9 cellular contexts compared by ENCODE assay signal in the genomic region with DNA sequence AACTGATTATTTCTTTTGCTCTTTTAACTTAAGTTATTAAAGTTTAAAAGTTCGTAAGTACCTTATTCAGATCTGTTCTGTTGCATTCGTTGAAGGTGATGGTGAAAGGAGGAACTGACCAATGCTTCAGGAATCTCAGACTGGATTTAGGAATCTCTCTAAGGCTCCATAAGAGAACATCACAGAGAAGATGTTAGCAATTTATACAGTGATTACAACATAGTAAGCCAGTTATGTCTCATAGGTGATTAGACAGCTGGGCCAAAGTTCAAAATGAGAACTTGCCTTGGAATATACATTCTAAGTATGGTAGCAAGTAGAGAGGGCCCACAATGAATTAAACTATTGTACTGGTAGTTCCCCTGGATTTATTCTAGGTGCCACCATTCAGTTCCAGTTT. TPM values are rescaled to one million over a fixed set of nuclear protein-coding genes. Genes with fewer than 3 reads are reported as not detected.
DNase-seq lines count a peak whose midpoint lies in the region; ATAC-seq and TF ChIP-seq lines count a peak whose summit lies in the region.
"Had no signal": no experiment of that assay in that cellular context is flagged by ENCODE, and none has a peak within 500 bp of the region (broad histone marks: within the 10 kb centered on the region; RNA-seq: fewer than 3 reads in every experiment).

No MANE protein-coding gene starts in this region.

- H4K20me1 ChIP-seq in H9 (ENCODE audit: control insufficient read depth, insufficient read depth, insufficient read length) = peaks cover 4% of the 10 kb centered on the region

- H2AFZ ChIP-seq in H9 (ENCODE audit: low read length) = no peak overlapping the region

- H3K27me3 ChIP-seq in H9 (ENCODE audit: insufficient read depth, low read length) (no peaks in the 10 kb centered on the region), iPS-20b (ENCODE audit: insufficient read depth, low read length) (no peaks in the 10 kb centered on the region)

- peak overlapping the region; percentile 39 to 87 for H3K4me3 Mint-ChIP-seq in H9
- peak overlapping the region; percentile 36 for H3K4me3 Mint-ChIP-seq in activated CD8-positive, alpha-beta T cell treated with anti-CD3 and anti-CD28 coated beads, Interleukin-2, amount 10 ng/mL, durations not matched to agents 7 days and 5 days

- WGBS in H9 (ENCODE audit: extremely low coverage, insufficient read length, low lambda C conversion rate) = no CpG with 5 or more reads among the region's 2 CpGs

- TF ChIP-seq CTCF in H9 (conservative IDR thresholded peaks at IDR 0.05) = no peak

- H3K14ac ChIP-seq in H9 (ENCODE audit: insufficient read depth, low read length) = no peak overlapping the region

- H2BK12ac ChIP-seq in H9 (ENCODE audit: insufficient read length, low read depth, low read length) = no peak overlapping the region

- no peak overlapping the region for H4K5ac ChIP-seq in H9 (ENCODE audit: insufficient read length, low read depth, low read length)

- H4K8ac ChIP-seq in H9 (replicated peaks; ENCODE audit: insufficient read length, low read depth, low read length) = no peak overlapping the region

- H3K9me3 Mint-ChIP-seq in H9 = no peaks in the 10 kb centered on the region
- no peaks in the 10 kb centered on the region for H3K9me3 Mint-ChIP-seq in activated CD8-positive, alpha-beta T cell treated with anti-CD3 and anti-CD28 coated beads, Interleukin-2, amount 10 ng/mL, durations not matched to agents 7 days and 5 days (ENCODE audit: insufficient read depth)

- H3K4ac ChIP-seq in H9 (ENCODE audit: low read depth, low read length) = no peak overlapping the region

- H3K9ac ChIP-seq in H9 (ENCODE audit: extremely low read depth, insufficient read length, low read length) = no peak overlapping the region
- peak overlapping the region; percentile 41; the same call in 1 of the 2 replicates for H3K9ac ChIP-seq in iPS-20b (ENCODE audit: low read depth, low read length)

- no peak overlapping the region for H3K27ac Mint-ChIP-seq in H9
- no peak overlapping the region for H3K27ac Mint-ChIP-seq in activated CD8-positive, alpha-beta T cell treated with anti-CD3 and anti-CD28 coated beads, Interleukin-2, amount 10 ng/mL, durations not matched to agents 7 days and 5 days

- DNase-seq in AG08395 (ENCODE audit: low spot score) = peak; percentile 36
- no peak for DNase-seq in H9
- DNase-seq in activated CD8-positive, alpha-beta T cell treated with anti-CD3 and anti-CD28 coated beads, Interleukin-2, amount 10 ng/mL, durations not matched to agents 7 days and 5 days = no peak
- no peak for DNase-seq in SKM-1 treated with dmso at 0.1 percent for 144 hours (lab: John Stamatoyannopoulos, UW; ENCODE audit: unreplicated experiment)
- DNase-seq in HEK293T (ENCODE audit: extremely low spot score) = no peak
- no peak for DNase-seq in stimulated activated CD4-positive, alpha-beta T cell treated with anti-CD3 and anti-CD28 coated beads, Interleukin-15, amount 100 ng/mL, for 24 hours
- DNase-seq: T-helper 9 cell had no signal

- H4K91ac ChIP-seq in H9 (ENCODE audit: insufficient read length, low read depth, low read length) = no peak overlapping the region

- H3K9me3 ChIP-seq in H9 (ENCODE audit: control insufficient read depth, low read depth, low read length) = no peaks in the 10 kb centered on the region
- no peaks in the 10 kb centered on the region for H3K9me3 ChIP-seq in iPS-20b (ENCODE audit: insufficient read depth, low read depth, low read length)

- peaks cover 36% of the 10 kb centered on the region for H3K36me3 ChIP-seq in iPS-20b (ENCODE audit: insufficient read depth, low read depth, low read length)

- no peak for ATAC-seq in activated CD8-positive, alpha-beta T cell treated with anti-CD3 and anti-CD28 coated beads, Interleukin-2, amount 10 ng/mL, durations not matched to agents 7 days and 5 days
- ATAC-seq in esophagus mucosa = no peak

- H2AK5ac ChIP-seq in H9 (ENCODE audit: insufficient read length, low read length) = no peak overlapping the region

- H3K36me3 Mint-ChIP-seq in H9 (ENCODE audit: insufficient read depth in 1 of 3, low read depth in 3 of 3) = peaks cover 0 to 20% (median 14%) of the 10 kb centered on the region in 3 experiments; a peak in 5 of 7 replicates
- H3K36me3 Mint-ChIP-seq in activated CD8-positive, alpha-beta T cell treated with anti-CD3 and anti-CD28 coated beads, Interleukin-2, amount 10 ng/mL, durations not matched to agents 7 days and 5 days (ENCODE audit: low read depth) = peaks cover 43% of the 10 kb centered on the region

- H3K23me2 ChIP-seq in H9 (ENCODE audit: insufficient read length, low read depth, low read length, poor library complexity, severe bottlenecking) = peaks cover 16% of the 10 kb centered on the region

- peak overlapping the region; percentile 93 for H3K4me3 ChIP-seq in iPS-20b (ENCODE audit: low read length)

- H3K18ac ChIP-seq in H9 (ENCODE audit: insufficient read length, low read depth, low read length) = no peak overlapping the region

- no peak overlapping the region for H3K56ac ChIP-seq in H9 (ENCODE audit: insufficient read length, low read depth, low read length)

- peak overlapping the region; percentile 40 for H3K4me2 ChIP-seq in H9 (ENCODE audit: insufficient read depth, insufficient read length, low read length)

- peaks cover 30 to 40% of the 10 kb centered on the region in 2 experiments for H3K4me1 Mint-ChIP-seq in H9
- H3K4me1 Mint-ChIP-seq in activated CD8-positive, alpha-beta T cell treated with anti-CD3 and anti-CD28 coated beads, Interleukin-2, amount 10 ng/mL, durations not matched to agents 7 days and 5 days (ENCODE audit: low read depth) = peaks cover 50% of the 10 kb centered on the region

- H3K79me1 ChIP-seq in H9 (ENCODE audit: insufficient read depth, low read depth, low read length, poor library complexity, severe bottlenecking) = no peaks in the 10 kb centered on the region

- no peak overlapping the region for H2BK120ac ChIP-seq in H9 (ENCODE audit: low read depth, low read length, poor library complexity, severe bottlenecking)

- H3K79me2 ChIP-seq in H9 (ENCODE audit: insufficient read depth, low read length) = peaks cover 30% of the 10 kb centered on the region; the same call in 1 of the 2 replicates

- H3K23ac ChIP-seq in H9 (ENCODE audit: insufficient read length, low read depth, low read length) = no peak overlapping the region

- no peak overlapping the region for H2BK20ac ChIP-seq in H9 (ENCODE audit: low read depth, low read length, poor library complexity, severe bottlenecking)

- H3K27me3 Mint-ChIP-seq in H9 (ENCODE audit: low read depth) = no peaks in the 10 kb centered on the region
- H3K27me3 Mint-ChIP-seq in activated CD8-positive, alpha-beta T cell treated with anti-CD3 and anti-CD28 coated beads, Interleukin-2, amount 10 ng/mL, durations not matched to agents 7 days and 5 days (ENCODE audit: low read depth) = no peaks in the 10 kb centered on the region

- no peak overlapping the region for H2BK15ac ChIP-seq in H9 (ENCODE audit: low read depth, low read length)

- H3K27ac ChIP-seq in H9 (ENCODE audit: insufficient read length, low read depth, low read length) = no peak overlapping the region
- no peak overlapping the region for H3K27ac ChIP-seq in iPS-20b (ENCODE audit: low read length)

- POLR2A ChIA-PET in activated CD8-positive, alpha-beta T cell treated with anti-CD3 and anti-CD28 coated beads, Interleukin-2, amount 10 ng/mL, durations not matched to agents 7 days and 5 days (lab: Charles Lee) = no interaction called here
- POLR2A ChIA-PET in HEK293T (lab: Yijun Ruan, JAX) = no interaction called here

- no peak overlapping the region for H3T11ph ChIP-seq in H9 (ENCODE audit: low read length)

- H3K4me1 ChIP-seq in H9 (ENCODE audit: insufficient read depth, low read length) (no peaks in the 10 kb centered on the region; the same call in 1 of the 2 replicates), iPS-20b (ENCODE audit: insufficient read depth, low read length) (peaks cover 26% of the 10 kb centered on the region)

- CTCF ChIA-PET in activated CD8-positive, alpha-beta T cell treated with anti-CD3 and anti-CD28 coated beads, Interleukin-2, amount 10 ng/mL, durations not matched to agents 7 days and 5 days (lab: Charles Lee) = interaction anchor here (0.7 kb wide), 1 partner anchor 70 kb away, joined by 4 read pairs; no protein-coding TSS in a partner anchor
- CTCF ChIA-PET in HEK293T (lab: Yijun Ruan, JAX) = interaction anchor here (0.6 kb wide), 1 partner anchor 1981 kb away, joined by 6 read pairs; no protein-coding TSS in a partner anchor

- H2BK5ac ChIP-seq in H9 (ENCODE audit: insufficient read length, low read length) = no peak overlapping the region

TF ChIP-seq in HEK293T, 16 proteins besides CTCF, POLR2A, EP300 and RAD21:
- TF ChIP-seq FOXK2 (IDR thresholded peaks at IDR 0.05) (no peak), BHLHE40 (IDR thresholded peaks at IDR 0.05; ENCODE audit: borderline replicate concordance) (no peak), ZNF384 (IDR thresholded peaks at IDR 0.05) (no peak)

RNA-seq across cellular contexts. Expression of a gene that starts 3.2 kb away (rescaled TPM):
- 20.9 and 21.0 TPM in 2 replicates for total RNA-seq in H9 (2021)
- total RNA-seq in activated CD8-positive, alpha-beta T cell treated with anti-CD3 and anti-CD28 coated beads, Interleukin-2, amount 10 ng/mL, durations not matched to agents 7 days and 5 days = 10 to 100 TPM; 15.0 to 15.6 TPM
- 5.7 TPM for total RNA-seq in esophagus mucosa

RNA-seq across cellular contexts. Expression of a gene that starts 32.9 kb away (rescaled TPM):
- total RNA-seq in H9 (2021) (0.11 and 0.28 TPM in 2 replicates), esophagus mucosa (1.5 TPM)
- not detected for total RNA-seq in activated CD8-positive, alpha-beta T cell treated with anti-CD3 and anti-CD28 coated beads, Interleukin-2, amount 10 ng/mL, durations not matched to agents 7 days and 5 days
